8 cellular contexts compared by ENCODE assay signal in the genomic region with DNA sequence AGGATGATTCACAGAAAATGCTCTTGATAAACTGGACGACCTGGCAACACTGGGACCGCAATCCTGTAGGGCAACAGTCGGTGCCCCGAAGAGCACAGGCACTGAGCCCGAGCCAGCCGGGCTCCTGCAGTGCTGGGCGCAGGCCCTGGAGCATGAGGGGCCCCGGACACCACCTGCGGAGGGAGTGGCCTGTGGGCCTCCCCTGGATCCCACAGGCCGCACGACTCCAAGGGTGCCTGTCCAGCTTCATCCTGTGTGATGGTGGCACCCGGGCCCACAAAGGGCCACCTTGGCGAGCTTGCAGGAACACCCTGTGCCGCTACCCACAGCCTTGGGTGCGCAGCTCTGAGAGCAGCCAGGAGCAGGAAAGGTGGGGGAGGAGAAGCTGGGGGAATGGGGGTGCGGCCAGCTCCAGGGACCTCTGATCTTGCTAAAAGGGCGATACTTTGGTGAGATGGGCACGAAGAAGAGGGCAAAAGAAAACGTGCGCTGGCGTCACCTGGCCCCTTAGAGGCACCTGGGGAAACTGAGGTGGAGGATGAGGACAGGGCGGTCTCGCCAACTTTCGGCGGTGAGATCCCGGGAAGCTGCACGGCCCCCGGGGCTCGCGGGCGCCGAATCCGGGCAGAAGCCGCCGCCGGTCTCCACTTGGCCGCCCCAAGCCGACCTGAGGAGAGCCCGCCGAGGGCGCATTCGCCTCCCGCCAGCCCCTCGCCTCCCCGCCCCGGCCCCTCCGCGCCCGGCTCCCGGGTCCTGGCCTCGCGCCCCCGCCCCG. TPM values are rescaled to one million over a fixed set of nuclear protein-coding genes. Genes with fewer than 3 reads are reported as not detected.
A peak's percentile ranks its signal among the peaks of the same experiment; 100 is the strongest.
DNase-seq lines count a peak whose midpoint lies in the region; ATAC-seq and TF ChIP-seq lines count a peak whose summit lies in the region.

No MANE protein-coding gene starts in this region.

- peaks cover 18% of the 10 kb centered on the region for H3K36me3 Mint-ChIP-seq in WTC11
- peaks cover 28% of the 10 kb centered on the region for H3K36me3 Mint-ChIP-seq in endodermal cell (ENCODE audit: low read depth)

- H3K27me3 Mint-ChIP-seq in WTC11 (ENCODE audit: low read depth) (no peaks in the 10 kb centered on the region), endodermal cell (ENCODE audit: insufficient read depth) (no peaks in the 10 kb centered on the region)

- H3K27me3 ChIP-seq in endodermal cell (ENCODE audit: control insufficient read depth, insufficient read depth, low read length, poor library complexity, severe bottlenecking) (no peaks in the 10 kb centered on the region), muscle layer of colon (ENCODE audit: control insufficient read depth in 1 of 2, insufficient read depth in 2 of 2, low read length in 2 of 2) (no peaks in the 10 kb centered on the region), transverse colon (no peaks in the 10 kb centered on the region)

- H3K4me3 ChIP-seq in endodermal cell (ENCODE audit: low read length) (peak overlapping the region; percentile 85), muscle layer of colon (ENCODE audit: low read depth in 1 of 2, low read length in 2 of 2) (peak overlapping the region; percentile 34 to 63), transverse colon (peak overlapping the region; percentile 37 to 81 (median 66))

- intact Hi-C loops in transverse colon (cut with DNase I; ENCODE audit: low total_unique reads), result loop anchor here (5.0 kb wide), 1 partner anchor 105 kb away; no protein-coding TSS in a partner anchor

- peak overlapping the region; percentile 81 for H3K4me3 Mint-ChIP-seq in WTC11
- H3K4me3 Mint-ChIP-seq in endodermal cell, result peak overlapping the region; percentile 76

- H3K27ac Mint-ChIP-seq in WTC11 (no peak overlapping the region), endodermal cell (no peak overlapping the region)

- TF ChIP-seq POLR2A in transverse colon (IDR thresholded peaks at IDR 0.05), result no peak

- H3K27ac ChIP-seq in endodermal cell (ENCODE audit: low read depth, low read length) (no peak overlapping the region), muscle layer of colon (ENCODE audit: low read depth, low read length) (peak overlapping the region; percentile 68), transverse colon (peak overlapping the region; percentile 82 to 88 (median 84))

- peaks cover 3% of the 10 kb centered on the region; the same call in 1 of the 2 replicates for H3K4me1 Mint-ChIP-seq in WTC11
- no peaks in the 10 kb centered on the region for H3K4me1 Mint-ChIP-seq in endodermal cell

- H3K9me3 Mint-ChIP-seq in WTC11 (no peaks in the 10 kb centered on the region), endodermal cell (no peaks in the 10 kb centered on the region)

- TF ChIP-seq EP300 in transverse colon (IDR thresholded peaks at IDR 0.05; ENCODE audit: low read depth), result no peak

- DNase-seq in DMS 273 (lab: John Stamatoyannopoulos, UW; ENCODE audit: unreplicated experiment) (peak; percentile 63), DMS 273 treated with DMSO at 0.1 percent for 48 hours (lab: John Stamatoyannopoulos, UW) (no peak), WTC11 (ENCODE audit: low spot score) (peak; percentile 44), endodermal cell (peak; percentile 73), transverse colon (peak; percentile 46), GF-D8 (lab: John Stamatoyannopoulos, UW) (no peak)

- TF ChIP-seq CTCF in WTC11 (IDR thresholded peaks at IDR 0.05) (no peak), endodermal cell (conservative IDR thresholded peaks at IDR 0.05) (no peak), transverse colon (IDR thresholded peaks at IDR 0.05) (no peak)

- H3K36me3 ChIP-seq in endodermal cell (ENCODE audit: control insufficient read depth, insufficient read depth, low read length) (peaks cover 24% of the 10 kb centered on the region), muscle layer of colon (ENCODE audit: insufficient read depth, low read length) (peaks cover 4% of the 10 kb centered on the region), transverse colon (peaks cover 0 to 10% (median 5%) of the 10 kb centered on the region in 4 donors)

- in situ Hi-C loops in transverse colon (cut with MboI; ENCODE audit: low pct_ligation_motif_present in 1 of 4, low pct_unique_long_range_greater_than_20kb in 1 of 4, low sequenced_read_pairs in 3 of 4), result loop anchor here in 1 of 4 donors (25.0 kb wide), 1 partner anchor 180 kb away; no protein-coding TSS in a partner anchor

- no peaks in the 10 kb centered on the region for H3K4me1 ChIP-seq in endodermal cell (ENCODE audit: control insufficient read depth, insufficient read depth, low read length)
- H3K4me1 ChIP-seq in muscle layer of colon (ENCODE audit: insufficient read depth, low read length), result peaks cover 16% of the 10 kb centered on the region
- H3K4me1 ChIP-seq in transverse colon, result peaks cover 14 to 23% (median 20%) of the 10 kb centered on the region in 4 donors

- H3K9me3 ChIP-seq in endodermal cell (ENCODE audit: control insufficient read depth, low read length) (no peaks in the 10 kb centered on the region), muscle layer of colon (ENCODE audit: low read length) (no peaks in the 10 kb centered on the region), transverse colon (no peaks in the 10 kb centered on the region)

- CTCF ChIA-PET in WTC11 (lab: Charles Lee), result interaction anchor here (0.8 to 2.6 kb wide), 7 partner anchors 12 to 184 kb away, joined by 3 to 19 read pairs (median 5); no protein-coding TSS in a partner anchor

- peak; percentile 31 for ATAC-seq in HG03442 (IDR thresholded peaks at IDR 0.05; ENCODE audit: unreplicated experiment)
- peak; percentile 9 for ATAC-seq in WTC11

- POLR2A ChIA-PET in WTC11 (lab: Charles Lee), result interaction anchor here (0.6 kb wide), 1 partner anchor 717 kb away, joined by 4 read pairs; no protein-coding TSS in a partner anchor

- 23 to 65% methylated on average over 18 to 54 of the region's 54 CpGs for WGBS in endodermal cell (ENCODE audit: insufficient coverage in 1 of 2, insufficient read length in 1 of 2), 2 experiments
- WGBS in transverse colon (ENCODE audit: low coverage in 1 of 2), 2 donors, result 12% methylated on average over 34 of the region's 54 CpGs; no CpG with 5 or more reads in 1 of the 2 donors

- peak overlapping the region; percentile 34 for H3K9ac ChIP-seq in endodermal cell (ENCODE audit: extremely low read depth, low read length, poor library complexity, severe bottlenecking)
- H3K9ac ChIP-seq in muscle layer of colon (ENCODE audit: low read length), result peak overlapping the region; percentile 46

TF ChIP-seq in WTC11, 78 proteins besides CTCF, POLR2A, EP300 and RAD21:
- TF ChIP-seq ZNF232 (CRISPR knock-in tag; IDR thresholded peaks at IDR 0.05) (no peak), IRF2 (CRISPR knock-in tag; IDR thresholded peaks at IDR 0.05; ENCODE audit: borderline replicate concordance, low read depth) (no peak), NFYB (CRISPR knock-in tag; conservative IDR thresholded peaks at IDR 0.05; ENCODE audit: low read depth) (no peak), SMAD3 (CRISPR knock-in tag; IDR thresholded peaks at IDR 0.05; ENCODE audit: borderline replicate concordance) (no peak), FOXP1 (CRISPR knock-in tag; IDR thresholded peaks at IDR 0.05; ENCODE audit: borderline replicate concordance) (no peak), TEAD1 (CRISPR knock-in tag; IDR thresholded peaks at IDR 0.05) (no peak), EMX1 (CRISPR knock-in tag; IDR thresholded peaks at IDR 0.05) (no peak)
- TF ChIP-seq, protein P1, sequence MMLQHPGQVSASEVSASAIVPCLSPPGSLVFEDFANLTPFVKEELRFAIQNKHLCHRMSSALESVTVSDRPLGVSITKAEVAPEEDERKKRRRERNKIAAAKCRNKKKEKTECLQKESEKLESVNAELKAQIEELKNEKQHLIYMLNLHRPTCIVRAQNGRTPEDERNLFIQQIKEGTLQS (CRISPR knock-in tag; conservative IDR thresholded peaks at IDR 0.05), result no peak
- TF ChIP-seq, protein P2, sequence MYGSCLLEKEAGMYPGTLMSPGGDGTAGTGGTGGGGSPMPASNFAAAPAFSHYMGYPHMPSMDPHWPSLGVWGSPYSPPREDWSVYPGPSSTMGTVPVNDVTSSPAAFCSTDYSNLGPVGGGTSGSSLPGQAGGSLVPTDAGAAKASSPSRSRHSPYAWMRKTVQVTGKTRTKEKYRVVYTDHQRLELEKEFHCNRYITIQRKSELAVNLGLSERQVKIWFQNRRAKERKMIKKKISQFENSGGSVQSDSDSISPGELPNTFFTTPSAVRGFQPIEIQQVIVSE (CRISPR knock-in tag; IDR thresholded peaks at IDR 0.05; ENCODE audit: borderline replicate concordance), result no peak
- TF ChIP-seq, protein P3, sequence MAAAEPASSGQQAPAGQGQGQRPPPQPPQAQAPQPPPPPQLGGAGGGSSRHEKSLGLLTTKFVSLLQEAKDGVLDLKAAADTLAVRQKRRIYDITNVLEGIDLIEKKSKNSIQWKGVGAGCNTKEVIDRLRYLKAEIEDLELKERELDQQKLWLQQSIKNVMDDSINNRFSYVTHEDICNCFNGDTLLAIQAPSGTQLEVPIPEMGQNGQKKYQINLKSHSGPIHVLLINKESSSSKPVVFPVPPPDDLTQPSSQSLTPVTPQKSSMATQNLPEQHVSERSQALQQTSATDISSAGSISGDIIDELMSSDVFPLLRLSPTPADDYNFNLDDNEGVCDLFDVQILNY (CRISPR knock-in tag; IDR thresholded peaks at IDR 0.05), result no peak
- TF ChIP-seq, protein P4, sequence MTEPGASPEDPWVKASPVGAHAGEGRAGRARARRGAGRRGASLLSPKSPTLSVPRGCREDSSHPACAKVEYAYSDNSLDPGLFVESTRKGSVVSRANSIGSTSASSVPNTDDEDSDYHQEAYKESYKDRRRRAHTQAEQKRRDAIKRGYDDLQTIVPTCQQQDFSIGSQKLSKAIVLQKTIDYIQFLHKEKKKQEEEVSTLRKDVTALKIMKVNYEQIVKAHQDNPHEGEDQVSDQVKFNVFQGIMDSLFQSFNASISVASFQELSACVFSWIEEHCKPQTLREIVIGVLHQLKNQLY (CRISPR knock-in tag; IDR thresholded peaks at IDR 0.05), result no peak
TF ChIP-seq in WTC11: peak in this region for 0.

RNA-seq across cellular contexts. Expression of a gene that starts 0.7 kb away (rescaled TPM):
- total RNA-seq in WTC11 (2021) (64.9 to 70.9 TPM (median 69.0 TPM) in 3 replicates), endodermal cell (100 to 1,000 TPM; 118 to 127 TPM), transverse colon (100 to 1,000 TPM in 2 of 4 donors, 10 to 100 TPM in 2; 90.5 to 178 (median 127) TPM)
- polyA plus RNA-seq in endodermal cell (2013, experiment 1 of 2), result 74.4 TPM
- polyA plus RNA-seq in endodermal cell (2013, experiment 2 of 2), result 68.1 TPM

RNA-seq across cellular contexts. Expression of a gene that starts 48.4 kb away (rescaled TPM):
- total RNA-seq in WTC11 (2021), result 35.2 to 42.0 TPM (median 36.7 TPM) in 3 replicates
- total RNA-seq in endodermal cell, result 10 to 100 TPM; 45.8 to 55.3 TPM
- 34.7 TPM for polyA plus RNA-seq in endodermal cell (2013, experiment 1 of 2)
- 32.0 TPM for polyA plus RNA-seq in endodermal cell (2013, experiment 2 of 2)
- 100 to 1,000 TPM in 1 of 4 donors, 10 to 100 TPM in 3; 24.7 to 124 (median 42.9) TPM for total RNA-seq in transverse colon

Comparison
In these comparisons a context has a peak if more than half of its experiments do, and no peak if none do; other contexts are left out.
1. DNase-seq: peak in DMS 273 (single experiment), WTC11 (single experiment), endodermal cell (single experiment) and transverse colon (single experiment); none in DMS 273 treated with DMSO at 0.1 percent for 48 hours (single experiment) and GF-D8 (single experiment).
2. Peak in every context shown above with its lines, with median percentiles within 50 percentile points of each other: H3K4me3 ChIP-seq.